8 cellular contexts compared by ENCODE assay signal in the genomic region with DNA sequence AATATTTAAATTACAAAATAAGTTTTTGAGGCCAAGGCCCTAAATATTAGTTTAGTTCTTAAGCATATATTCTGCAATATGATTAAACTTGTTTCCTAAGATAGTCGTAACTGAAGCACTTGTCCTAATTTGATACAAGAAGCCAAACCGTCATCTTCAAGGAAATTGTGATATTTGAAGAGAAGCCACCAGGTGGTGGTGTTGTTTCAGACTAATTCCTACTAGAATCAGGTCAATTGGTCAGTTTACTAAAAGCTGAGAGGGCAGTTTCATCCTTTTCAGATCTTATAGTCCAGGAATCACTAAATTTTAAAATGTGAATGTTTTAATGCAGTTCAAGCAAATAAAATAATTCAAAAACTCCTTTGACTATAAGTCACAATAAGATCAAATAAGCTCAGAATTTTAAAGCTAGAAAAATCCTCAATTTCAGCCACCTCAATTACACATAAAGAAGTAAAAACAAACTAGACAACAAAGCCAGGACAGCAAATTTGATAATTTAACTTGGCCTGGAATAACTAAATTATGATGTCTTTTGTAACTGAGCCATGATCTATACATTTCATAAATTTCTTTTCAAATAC. TPM values are rescaled to one million over a fixed set of nuclear protein-coding genes. Genes with fewer than 3 reads are reported as not detected.
A peak's percentile ranks its signal among the peaks of the same experiment; 100 is the strongest.
DNase-seq lines count a peak whose midpoint lies in the region; ATAC-seq, FAIRE-seq and TF ChIP-seq lines count a peak whose summit lies in the region.

No MANE protein-coding gene starts in this region.

- no peaks in the 10 kb centered on the region for H3K4me1 ChIP-seq in transverse colon

- 0 to 5% methylated on average over 2 of the region's 2 CpGs for WGBS in transverse colon (ENCODE audit: low coverage in 1 of 2), 2 donors

- H3K27me3 ChIP-seq in transverse colon = no peaks in the 10 kb centered on the region

- intact Hi-C loops in Right ventricle myocardium superior (cut with DNase I) (loop anchor here (10.0 kb wide), 1 partner anchor 420 kb away; the partner anchor contains the start of gene GNPTAB), cardiac septum (cut with DNase I) (loop anchor here (10.0 kb wide), 1 partner anchor 350 kb away; no protein-coding TSS in a partner anchor), transverse colon (cut with DNase I; ENCODE audit: low total_unique reads) (no loop called here)

- H3K4me3 ChIP-seq in astrocyte of the spinal cord (ENCODE audit: low read depth, low read length) (no peak overlapping the region), transverse colon (no peak overlapping the region)

- H3K27ac ChIP-seq in transverse colon = no peak overlapping the region

- FAIRE-seq in islet of Langerhans (lab: Jason Lieb, UNC) = peak; percentile 99

- TF ChIP-seq EP300 in transverse colon (IDR thresholded peaks at IDR 0.05; ENCODE audit: low read depth) = no peak

- TF ChIP-seq CTCF in astrocyte of the spinal cord (IDR thresholded peaks at IDR 0.05; ENCODE audit: low read depth, low read length) (peak; percentile 46), transverse colon (IDR thresholded peaks at IDR 0.05) (peak; percentile 48 to 66 (median 53))

- peak; percentile 52 for ATAC-seq in Right ventricle myocardium superior (ENCODE audit: poor library complexity)
- peak; percentile 76 for ATAC-seq in HG03066 (IDR thresholded peaks at IDR 0.05; ENCODE audit: low read depth, unreplicated experiment)

- H3K9me3 ChIP-seq in transverse colon = no peaks in the 10 kb centered on the region

- in situ Hi-C loops in astrocyte of the spinal cord (cut with HindIII; ENCODE audit: low sequenced_read_pairs) (no loop called here), transverse colon (cut with MboI; ENCODE audit: low pct_ligation_motif_present in 1 of 4, low pct_unique_long_range_greater_than_20kb in 1 of 4, low sequenced_read_pairs in 3 of 4) (loop anchor here (10.0 to 25.0 kb wide), 4 partner anchors 348 to 423 kb away; partner anchors contain the start of gene GNPTAB (in 4 of the 4))

- no peaks in the 10 kb centered on the region for H3K36me3 ChIP-seq in transverse colon

- no peak for TF ChIP-seq POLR2A in transverse colon (IDR thresholded peaks at IDR 0.05)

- DNase-seq in Right ventricle myocardium superior (no peak), cardiac septum (ENCODE audit: low spot score) (no peak), NCI-H510A (lab: John Stamatoyannopoulos, UW) (peak; percentile 16), astrocyte of the spinal cord (ENCODE audit: low read depth, low spot score) (peak; percentile 72), transverse colon (peak; percentile 19)
- DNase-seq in activated T-cell treated with anti-CD3 and anti-CD28 coated beads, Interleukin-2, amount 50 U/mL, for 1 hour = no peak

RNA-seq across cellular contexts. Expression of gene ARL1, which starts 7.1 kb away (rescaled TPM):
- total RNA-seq in Right ventricle myocardium superior (104 TPM), cardiac septum (92.6 TPM), transverse colon (10 to 100 TPM in 3 of 4 donors, 1 to 10 TPM in 1; 5.6 to 76.1 (median 42.1) TPM)

Comparison
In these comparisons a context has a peak if more than half of its experiments do, and no peak if none do; other contexts are left out.
1. DNase-seq: peak in NCI-H510A (single experiment), astrocyte of the spinal cord (single experiment) and transverse colon (single experiment); none in Right ventricle myocardium superior (single experiment), cardiac septum (single experiment) and activated T-cell treated with anti-CD3 and anti-CD28 coated beads, Interleukin-2, amount 50 U/mL, for 1 hour (single experiment).